13 cellular contexts compared by ENCODE assay signal in genomic region chr17:74744349-74744713, GRCh38. TPM values are rescaled to one million over a fixed set of nuclear protein-coding genes. Genes with fewer than 3 reads are reported as not detected.
DNase-seq lines count a peak whose midpoint lies in the region; FAIRE-seq and TF ChIP-seq lines count a peak whose summit lies in the region.
"Had no signal": no experiment of that assay in that cellular context is flagged by ENCODE, and none has a peak within 500 bp of the region (broad histone marks: within the 10 kb centered on the region; RNA-seq: fewer than 3 reads in every experiment).

No MANE protein-coding gene starts in this region.

- FAIRE-seq in RCC 7860 (lab: Jason Lieb, UNC) = no peak

- H3K4me3 ChIP-seq in effector memory CD4-positive, alpha-beta T cell (ENCODE audit: insufficient read depth, low read depth, low read length, poor library complexity, severe bottlenecking) = no peak overlapping the region
- no peak overlapping the region for H3K4me3 ChIP-seq in parathyroid adenoma (ENCODE audit: low read depth, low read length)
- H3K4me3 ChIP-seq: left lung had no signal

- peaks cover 74% of the 10 kb centered on the region for H3K4me1 ChIP-seq in effector memory CD4-positive, alpha-beta T cell (ENCODE audit: control insufficient read depth, insufficient read depth, low read length, poor library complexity, severe bottlenecking)
- H3K4me1 ChIP-seq in parathyroid adenoma = peaks cover 14% of the 10 kb centered on the region

- peak overlapping the region; percentile 85 for H2AFZ ChIP-seq in parathyroid adenoma

- H3K9me3 ChIP-seq in KOPT-K1 (ENCODE audit: insufficient read depth, low read length, poor library complexity, severe bottlenecking) = no peaks in the 10 kb centered on the region
- H3K9me3 ChIP-seq in effector memory CD4-positive, alpha-beta T cell (ENCODE audit: control insufficient read depth, low read length) = no peaks in the 10 kb centered on the region
- H3K9me3 ChIP-seq in parathyroid adenoma (ENCODE audit: control insufficient read depth, low read length) = no peaks in the 10 kb centered on the region
- H3K9me3 ChIP-seq: colonic mucosa, esophagus squamous epithelium, left lung, tibial nerve had no signal

- H3K4me3 Mint-ChIP-seq in activated CD4-positive, alpha-beta T cell treated with anti-CD3 and anti-CD28 coated beads, Interleukin-2, amount 10 ng/mL, durations not matched to agents 7 days and 5 days = peak overlapping the region; percentile 26

- peaks cover 14% of the 10 kb centered on the region for H3K36me3 Mint-ChIP-seq in activated CD4-positive, alpha-beta T cell treated with anti-CD3 and anti-CD28 coated beads, Interleukin-2, amount 10 ng/mL, durations not matched to agents 7 days and 5 days (ENCODE audit: low read depth)

- H3K9ac ChIP-seq in parathyroid adenoma = no peak overlapping the region

- no peaks in the 10 kb centered on the region for H3K27me3 Mint-ChIP-seq in activated CD4-positive, alpha-beta T cell treated with anti-CD3 and anti-CD28 coated beads, Interleukin-2, amount 10 ng/mL, durations not matched to agents 7 days and 5 days

- peak overlapping the region; percentile 99 for H3K27ac ChIP-seq in KOPT-K1 (ENCODE audit: low read depth, low read length, poor library complexity, severe bottlenecking)
- peak overlapping the region; percentile 47 for H3K27ac ChIP-seq in effector memory CD4-positive, alpha-beta T cell (ENCODE audit: insufficient read depth, low read length, poor library complexity, severe bottlenecking)
- peak overlapping the region; percentile 27 for H3K27ac ChIP-seq in parathyroid adenoma

- peaks cover 80% of the 10 kb centered on the region for H3K4me1 Mint-ChIP-seq in activated CD4-positive, alpha-beta T cell treated with anti-CD3 and anti-CD28 coated beads, Interleukin-2, amount 10 ng/mL, durations not matched to agents 7 days and 5 days

- H3K27ac Mint-ChIP-seq in activated CD4-positive, alpha-beta T cell treated with anti-CD3 and anti-CD28 coated beads, Interleukin-2, amount 10 ng/mL, durations not matched to agents 7 days and 5 days = peak overlapping the region; percentile 96

- CTCF ChIA-PET in activated CD4-positive, alpha-beta T cell treated with anti-CD3 and anti-CD28 coated beads, Interleukin-2, amount 10 ng/mL, durations not matched to agents 7 days and 5 days (lab: Charles Lee) = interaction anchor here (0.7 to 4.7 kb wide), 13 partner anchors 8 to 121 kb away, joined by 3 to 38 read pairs (median 7); partner anchors contain the start of genes GRIN2C and NAT9

- H3K9me3 Mint-ChIP-seq in activated CD4-positive, alpha-beta T cell treated with anti-CD3 and anti-CD28 coated beads, Interleukin-2, amount 10 ng/mL, durations not matched to agents 7 days and 5 days = peaks cover 4% of the 10 kb centered on the region

- POLR2A ChIA-PET in activated CD4-positive, alpha-beta T cell treated with anti-CD3 and anti-CD28 coated beads, Interleukin-2, amount 10 ng/mL, durations not matched to agents 7 days and 5 days (lab: Charles Lee) = no interaction called here

- TF ChIP-seq CTCF in parathyroid adenoma (IDR thresholded peaks at IDR 0.05) = no peak

- no peaks in the 10 kb centered on the region for H3K27me3 ChIP-seq in effector memory CD4-positive, alpha-beta T cell (replicated peaks; ENCODE audit: control insufficient read depth, insufficient read depth, low read length, poor library complexity, severe bottlenecking)
- H3K27me3 ChIP-seq in parathyroid adenoma (ENCODE audit: control insufficient read depth, insufficient read depth, low read length) = no peaks in the 10 kb centered on the region
- H3K27me3 ChIP-seq: colonic mucosa had no signal

- peaks cover 7% of the 10 kb centered on the region for H3K79me2 ChIP-seq in parathyroid adenoma

- H3K4me2 ChIP-seq in parathyroid adenoma (ENCODE audit: low read length) = no peak overlapping the region

- DNase-seq in activated CD4-positive, alpha-beta T cell treated with anti-CD3 and anti-CD28 coated beads, Interleukin-2, amount 10 ng/mL, durations not matched to agents 7 days and 5 days = no peak
- no peak for DNase-seq in activated CD4-positive, alpha-beta T cell treated with anti-CD3 and anti-CD28 coated beads, Interleukin-2, amount 50 U/mL, for 48 hours
- DNase-seq in effector memory CD4-positive, alpha-beta T cell = no peak
- DNase-seq in RCC 7860 (ENCODE audit: low spot score) (no peak), cerebellar nuclear complex (lab: John Stamatoyannopoulos, UW) (no peak), AG08396 (ENCODE audit: low spot score) (no peak)
- DNase-seq: NCI-H1417 treated with DMSO at 0.1 percent for 48 hours had no signal

- peaks cover 12% of the 10 kb centered on the region for H3K36me3 ChIP-seq in KOPT-K1 (ENCODE audit: insufficient read depth, low read length)
- H3K36me3 ChIP-seq in effector memory CD4-positive, alpha-beta T cell (ENCODE audit: control insufficient read depth, insufficient read depth, low read length) = no peaks in the 10 kb centered on the region
- no peaks in the 10 kb centered on the region for H3K36me3 ChIP-seq in parathyroid adenoma (ENCODE audit: control insufficient read depth, insufficient read depth, low read length)
- H3K36me3 ChIP-seq: colonic mucosa, esophagus squamous epithelium, left lung, tibial nerve had no signal

RNA-seq across cellular contexts. Expression of gene NHERF1, which starts 4.1 kb away (rescaled TPM):
- total RNA-seq in activated CD4-positive, alpha-beta T cell treated with anti-CD3 and anti-CD28 coated beads, Interleukin-2, amount 10 ng/mL, durations not matched to agents 7 days and 5 days = 100 to 1,000 TPM; 254 to 281 TPM

RNA-seq across cellular contexts. Expression of gene RAB37, which starts 7.3 kb away (rescaled TPM):
- total RNA-seq in activated CD4-positive, alpha-beta T cell treated with anti-CD3 and anti-CD28 coated beads, Interleukin-2, amount 10 ng/mL, durations not matched to agents 7 days and 5 days = 10 to 100 TPM; 28.2 to 30.4 TPM

RNA-seq across cellular contexts. Expression of gene CD300LF, which starts 31.6 kb away (rescaled TPM):
- not detected for total RNA-seq in activated CD4-positive, alpha-beta T cell treated with anti-CD3 and anti-CD28 coated beads, Interleukin-2, amount 10 ng/mL, durations not matched to agents 7 days and 5 days

RNA-seq across cellular contexts. Expression of gene NAT9, which starts 31.8 kb away (rescaled TPM):
- 10 to 100 TPM; 28.6 to 34.4 TPM for total RNA-seq in activated CD4-positive, alpha-beta T cell treated with anti-CD3 and anti-CD28 coated beads, Interleukin-2, amount 10 ng/mL, durations not matched to agents 7 days and 5 days

Comparison
In these comparisons a context has a peak if more than half of its experiments do, and no peak if none do; other contexts are left out.
1. H3K27ac ChIP-seq: peak in every context shown above with its lines; median percentile 99 in KOPT-K1; 47 in effector memory CD4-positive, alpha-beta T cell; 27 in parathyroid adenoma.